In genomic region chr2:203734276-203734983, GRCh38 we compare ENCODE assay signal across 25 cellular contexts. TPM values are rescaled to one million over a fixed set of nuclear protein-coding genes. Genes with fewer than 3 reads are reported as not detected.
DNase-seq lines count a peak whose midpoint lies in the region; ATAC-seq, FAIRE-seq and TF ChIP-seq lines count a peak whose summit lies in the region.
"Had no signal": no experiment of that assay in that cellular context is flagged by ENCODE, and none has a peak within 500 bp of the region (broad histone marks: within the 10 kb centered on the region; RNA-seq: fewer than 3 reads in every experiment).

No MANE protein-coding gene starts in this region.

- H3K27me3 ChIP-seq in CD4-positive, alpha-beta memory T cell (ENCODE audit: insufficient read depth, low read length): no peaks in the 10 kb centered on the region
- H3K27me3 ChIP-seq in H1 (replicated peaks in 1 of 4; ENCODE audit: control insufficient read depth in 3 of 4, extremely low read depth in 1 of 4, insufficient read depth in 3 of 4, low read length in 3 of 4): no peaks in the 10 kb centered on the region
- no peaks in the 10 kb centered on the region for H3K27me3 ChIP-seq in neural progenitor cell
- H3K27me3 ChIP-seq: BE2C, hepatocyte, MG63, SJSA1 had no signal

- H3K79me1 ChIP-seq in H1 (ENCODE audit: low read depth, low read length): no peaks in the 10 kb centered on the region

- H3K4me2 ChIP-seq in H1 (ENCODE audit: insufficient read depth in 1 of 2, low read depth in 2 of 2, low read length in 2 of 2) (no peak overlapping the region), neural progenitor cell (no peak overlapping the region)
- H3K4me2 ChIP-seq: hepatocyte, PC-9 had no signal

- H2BK120ac ChIP-seq in H1 (replicated peaks; ENCODE audit: low read depth, low read length): no peak overlapping the region

- H2BK15ac ChIP-seq in H1 (ENCODE audit: low read length): no peak overlapping the region

- H3K4ac ChIP-seq in H1 (replicated peaks; ENCODE audit: insufficient read length, low read depth, low read length): no peak overlapping the region

- H2AFZ ChIP-seq in H1 (ENCODE audit: low read length) (no peak overlapping the region), neural progenitor cell (replicated peaks) (no peak overlapping the region)
- H2AFZ ChIP-seq: GM23248, hepatocyte, PC-9 had no signal

- no peak for DNase-seq in activated CD4-positive, CD25-positive, alpha-beta regulatory T cell treated with anti-CD3 and anti-CD28 coated beads, Interleukin-2, amount 50 U/mL, for 72 hours
- DNase-seq in CD4-positive, alpha-beta memory T cell: no peak
- no peak for DNase-seq in activated CD4-positive, alpha-beta memory T cell treated with anti-CD3 and anti-CD28 coated beads, Interleukin-2, amount 10 ng/mL, durations not matched to agents 7 days and 5 days
- DNase-seq in H1 (ENCODE audit: low read depth in 1 of 2, low spot score in 2 of 2) (no peak), GDM1 (lab: John Stamatoyannopoulos, UW) (no peak), neural progenitor cell (ENCODE audit: low spot score) (no peak)
- DNase-seq: activated effector memory CD4-positive, alpha-beta T cell treated with Interleukin-2 at 50 U/mL for 16 hours; BE2C; DMS 273 treated with DMSO at 0.1 percent for 48 hours; GM23248; MG63; naive B cell; NCI-H1694; PC-9; stimulated activated CD8-positive, alpha-beta memory T cell treated with anti-CD3 and anti-CD28 coated beads, Interleukin-4, amount 100 ng/mL, for 48 hours; T1000 had no signal

- no peaks in the 10 kb centered on the region for H4K20me1 ChIP-seq in H1 (replicated peaks in 1 of 2; ENCODE audit: control insufficient read depth in 1 of 2, insufficient read depth in 2 of 2, low read length in 2 of 2)
- H4K20me1 ChIP-seq in neural progenitor cell (ENCODE audit: low read depth): no peaks in the 10 kb centered on the region

- peaks cover 84 to 100% (median 94%) of the 10 kb centered on the region in 4 donors for H3K4me1 Mint-ChIP-seq in CD4-positive, alpha-beta memory T cell
- peaks cover 97% of the 10 kb centered on the region for H3K4me1 Mint-ChIP-seq in activated CD4-positive, alpha-beta memory T cell treated with anti-CD3 and anti-CD28 coated beads, Interleukin-2, amount 10 ng/mL, durations not matched to agents 7 days and 5 days
- no peaks in the 10 kb centered on the region for H3K4me1 Mint-ChIP-seq in neural progenitor cell
- H3K4me1 Mint-ChIP-seq: memory B cell, naive B cell had no signal

- TF ChIP-seq POLR2A in H1 (IDR thresholded peaks at IDR 0.05; ENCODE audit: control extremely low read depth in 1 of 2, low read depth in 2 of 2, low read length in 2 of 2): no peak

- no peak overlapping the region for H3K14ac ChIP-seq in H1 (ENCODE audit: insufficient read length)

- no peak overlapping the region for H4K8ac ChIP-seq in H1 (ENCODE audit: extremely low read depth, insufficient read depth, low read length)

- CTCF ChIA-PET in CD4-positive, alpha-beta memory T cell (lab: Charles Lee; ENCODE audit: partially characterized antibody): interaction anchor here (1.2 to 4.9 kb wide), 3 partner anchors 13 to 175 kb away, joined by 4 to 35 read pairs (median 6); no protein-coding TSS in a partner anchor
- CTCF ChIA-PET in activated CD4-positive, alpha-beta memory T cell treated with anti-CD3 and anti-CD28 coated beads, Interleukin-2, amount 10 ng/mL, durations not matched to agents 7 days and 5 days (lab: Charles Lee): interaction anchor here (1.4 to 6.0 kb wide), 2 partner anchors 15 to 134 kb away, joined by 3 to 45 read pairs; no protein-coding TSS in a partner anchor
- CTCF ChIA-PET in H1 (lab: Charles Lee; ENCODE audit: partially characterized antibody): interaction anchor here (1.4 kb wide), 1 partner anchor 30 kb away, joined by 4 read pairs; no protein-coding TSS in a partner anchor

- TF ChIP-seq RAD21 in H1 (IDR thresholded peaks at IDR 0.05 in 1 of 2, conservative IDR thresholded peaks at IDR 0.05 in 1 of 2; ENCODE audit: low read depth in 2 of 2, low read length in 2 of 2): no peak

- no peaks in the 10 kb centered on the region for H3K27me3 Mint-ChIP-seq in CD4-positive, alpha-beta memory T cell
- no peaks in the 10 kb centered on the region for H3K27me3 Mint-ChIP-seq in activated CD4-positive, alpha-beta memory T cell treated with anti-CD3 and anti-CD28 coated beads, Interleukin-2, amount 10 ng/mL, durations not matched to agents 7 days and 5 days
- H3K27me3 Mint-ChIP-seq in neural progenitor cell (ENCODE audit: insufficient read depth, low read depth): peaks cover 2% of the 10 kb centered on the region

- H3K56ac ChIP-seq in H1 (replicated peaks; ENCODE audit: insufficient read length, low read depth, low read length): no peak overlapping the region

- 0 out of 2 replicates have a peak overlapping the region, but pooled peaks have one; percentile 22 for H2BK12ac ChIP-seq in H1 (ENCODE audit: low read depth, low read length)

- no peaks in the 10 kb centered on the region for H3F3A ChIP-seq in neural progenitor cell (ENCODE audit: low read depth)

- H3K9me3 Mint-ChIP-seq in CD4-positive, alpha-beta memory T cell: peaks cover 0 to 2% (median 0%) of the 10 kb centered on the region in 8 donors
- no peaks in the 10 kb centered on the region for H3K9me3 Mint-ChIP-seq in activated CD4-positive, alpha-beta memory T cell treated with anti-CD3 and anti-CD28 coated beads, Interleukin-2, amount 10 ng/mL, durations not matched to agents 7 days and 5 days
- H3K9me3 Mint-ChIP-seq in neural progenitor cell: no peaks in the 10 kb centered on the region
- H3K9me3 Mint-ChIP-seq: memory B cell, naive B cell had no signal

- WGBS in H1 (ENCODE audit: extremely low coverage in 1 of 2, insufficient coverage in 1 of 2, insufficient read length in 1 of 2, insufficient replicate concordance in 2 of 2, low coverage in 1 of 2, low lambda C conversion rate in 2 of 2, missing lambda C conversion rate in 1 of 2), 2 experiments: 98% methylated on average over 12 of the region's 12 CpGs; no CpG with 5 or more reads in 1 of the 2 experiments

- peaks cover 62% of the 10 kb centered on the region for H3K36me3 ChIP-seq in CD4-positive, alpha-beta memory T cell (ENCODE audit: insufficient read depth, low read length)
- H3K36me3 ChIP-seq in H1 (ENCODE audit: control insufficient read depth in 2 of 4, insufficient read depth in 4 of 4, low read length in 3 of 4) (no peaks in the 10 kb centered on the region), neural progenitor cell (no peaks in the 10 kb centered on the region)
- H3K36me3 ChIP-seq: BE2C, MG63, SJSA1 had no signal

- H4K91ac ChIP-seq in H1 (replicated peaks; ENCODE audit: insufficient read length, low read length): peak overlapping the region; percentile 48

- no peak overlapping the region; the same call in 1 of the 2 replicates for H2BK5ac ChIP-seq in H1 (ENCODE audit: low read depth, low read length)

- peak overlapping the region in 4 of 8 donors; percentile 1 to 64 (median 37) for H3K4me3 Mint-ChIP-seq in CD4-positive, alpha-beta memory T cell
- H3K4me3 Mint-ChIP-seq in activated CD4-positive, alpha-beta memory T cell treated with anti-CD3 and anti-CD28 coated beads, Interleukin-2, amount 10 ng/mL, durations not matched to agents 7 days and 5 days: no peak overlapping the region
- no peak overlapping the region for H3K4me3 Mint-ChIP-seq in neural progenitor cell
- H3K4me3 Mint-ChIP-seq: memory B cell, naive B cell had no signal

- H3K23me2 ChIP-seq in H1 (ENCODE audit: low read depth, low read length): no peaks in the 10 kb centered on the region

- FAIRE-seq in H1 (lab: Jason Lieb, UNC): peak; percentile 24
- FAIRE-seq: colon had no signal

- no peak overlapping the region for H3K23ac ChIP-seq in H1 (ENCODE audit: insufficient read length)

- POLR2A ChIA-PET in CD4-positive, alpha-beta memory T cell (lab: Charles Lee; ENCODE audit: partially characterized antibody): interaction anchor here (5.9 to 10.0 kb wide), 3 partner anchors 7 to 25 kb away, joined by 89 to 189 read pairs (median 185); partner anchors contain the start of gene CD28
- POLR2A ChIA-PET in activated CD4-positive, alpha-beta memory T cell treated with anti-CD3 and anti-CD28 coated beads, Interleukin-2, amount 10 ng/mL, durations not matched to agents 7 days and 5 days (lab: Charles Lee): interaction anchor here (1.9 to 10.7 kb wide), 5 partner anchors 10 to 136 kb away, joined by 6 to 516 read pairs (median 34); partner anchors contain the start of genes CD28 and CTLA4
- POLR2A ChIA-PET in H1 (lab: Charles Lee; ENCODE audit: partially characterized antibody): no interaction called here

- TF ChIP-seq CTCF in H1 (IDR thresholded peaks at IDR 0.05; ENCODE audit: control extremely low read depth in 1 of 3, insufficient read depth in 1 of 3, low read depth in 1 of 3, low read length in 3 of 3): no peak
- TF ChIP-seq CTCF in neural progenitor cell (IDR thresholded peaks at IDR 0.05): no peak

- H3K9me3 ChIP-seq in CD4-positive, alpha-beta memory T cell (ENCODE audit: control insufficient read depth in 1 of 2, low read length in 2 of 2): no peaks in the 10 kb centered on the region
- H3K9me3 ChIP-seq in H1 (ENCODE audit: insufficient read depth in 2 of 2, low read depth in 1 of 2, low read length in 1 of 2) (peaks cover 0 to 3% of the 10 kb centered on the region in 2 experiments; a peak in 1 of 4 replicates), neural progenitor cell (ENCODE audit: low read depth) (no peaks in the 10 kb centered on the region)
- H3K9me3 ChIP-seq: BE2C, MG63, SJSA1 had no signal

- H2BK20ac ChIP-seq in H1 (ENCODE audit: low read length): no peak overlapping the region

- peaks cover 100% of the 10 kb centered on the region for H3K4me1 ChIP-seq in CD4-positive, alpha-beta memory T cell (ENCODE audit: insufficient read depth, low read length)
- H3K4me1 ChIP-seq in H1 (replicated peaks in 1 of 4; ENCODE audit: control insufficient read depth in 3 of 4, insufficient read depth in 4 of 4, low read length in 3 of 4) (peaks cover 0 to 3% (median 0%) of the 10 kb centered on the region in 4 experiments; a peak in 3 of 7 replicates), neural progenitor cell (no peaks in the 10 kb centered on the region)
- H3K4me1 ChIP-seq: BE2C, SJSA1 had no signal

- intact Hi-C loops in CD4-positive, alpha-beta memory T cell (cut with micrococcal nuclease): no loop called here

- H3K27ac Mint-ChIP-seq in CD4-positive, alpha-beta memory T cell: peak overlapping the region; percentile 81 to 94 (median 90)
- H3K27ac Mint-ChIP-seq in activated CD4-positive, alpha-beta memory T cell treated with anti-CD3 and anti-CD28 coated beads, Interleukin-2, amount 10 ng/mL, durations not matched to agents 7 days and 5 days: peak overlapping the region; percentile 94
- H3K27ac Mint-ChIP-seq in neural progenitor cell: no peak overlapping the region
- H3K27ac Mint-ChIP-seq: memory B cell, naive B cell had no signal

- H3K9ac ChIP-seq in H1 (replicated peaks in 1 of 4; ENCODE audit: extremely low read depth in 1 of 4, low read depth in 3 of 4, low read length in 3 of 4) (no peak overlapping the region), neural progenitor cell (no peak overlapping the region)
- H3K9ac ChIP-seq: GM23248 had no signal

- H3K79me2 ChIP-seq in H1 (ENCODE audit: control insufficient read depth in 1 of 2, insufficient read depth in 2 of 2, low read length in 2 of 2): no peaks in the 10 kb centered on the region
- H3K79me2 ChIP-seq in neural progenitor cell (ENCODE audit: low read depth): no peaks in the 10 kb centered on the region
- H3K79me2 ChIP-seq: hepatocyte had no signal

- H3K18ac ChIP-seq in H1 (ENCODE audit: extremely low read depth, low read length): no peak overlapping the region

- no peak for TF ChIP-seq EP300 in H1 (IDR thresholded peaks at IDR 0.05; ENCODE audit: borderline replicate concordance in 1 of 2, low read depth in 2 of 2, low read length in 2 of 2)

- H3K27ac ChIP-seq in CD4-positive, alpha-beta memory T cell (ENCODE audit: low read depth, low read length): peak overlapping the region; percentile 14
- H3K27ac ChIP-seq in H1 (ENCODE audit: low read depth, low read length) (no peak overlapping the region), neural progenitor cell (no peak overlapping the region)
- H3K27ac ChIP-seq: GM23248, hepatocyte, PC-9, SJSA1 had no signal

- no peak overlapping the region for H4K5ac ChIP-seq in H1 (ENCODE audit: insufficient read length, low read depth, low read length)

- H3K4me3 ChIP-seq in CD4-positive, alpha-beta memory T cell (ENCODE audit: low read length in 2 of 2): no peak overlapping the region
- H3K4me3 ChIP-seq in H1 (ENCODE audit: extremely low read depth in 1 of 4, insufficient read depth in 2 of 4, low read depth in 3 of 4, low read length in 4 of 4): no peak overlapping the region
- no peak overlapping the region for H3K4me3 ChIP-seq in neural progenitor cell
- H3K4me3 ChIP-seq: GM23248, hepatocyte, MG63, PC-9, SJSA1, skin epidermis had no signal

- H3K36me3 Mint-ChIP-seq in CD4-positive, alpha-beta memory T cell: peaks cover 82 to 96% of the 10 kb centered on the region in 2 donors
- peaks cover 92% of the 10 kb centered on the region for H3K36me3 Mint-ChIP-seq in activated CD4-positive, alpha-beta memory T cell treated with anti-CD3 and anti-CD28 coated beads, Interleukin-2, amount 10 ng/mL, durations not matched to agents 7 days and 5 days (ENCODE audit: low read depth)
- no peaks in the 10 kb centered on the region for H3K36me3 Mint-ChIP-seq in neural progenitor cell
- H3K36me3 Mint-ChIP-seq: memory B cell, naive B cell had no signal

- ATAC-seq in activated CD4-positive, CD25-positive, alpha-beta regulatory T cell treated with anti-CD3 and anti-CD28 coated beads, Interleukin-2, amount 50 U/mL, for 24 hours: peak; percentile 51 to 54
- no peak for ATAC-seq in GM21737 (IDR thresholded peaks at IDR 0.05; ENCODE audit: unreplicated experiment)

- H2AK5ac ChIP-seq in H1 (ENCODE audit: low read depth, low read length): no peak overlapping the region

RNA-seq across cellular contexts. Expression of gene CD28, which starts 28.0 kb away (rescaled TPM):
- 100 to 1,000 TPM; 203 to 222 TPM for total RNA-seq in CD4-positive, alpha-beta memory T cell
- 100 to 1,000 TPM in 1 of 2 donors, 10 to 100 TPM in 1; 80.0 to 132 TPM for polyA plus RNA-seq in CD4-positive, alpha-beta memory T cell
- 100 to 1,000 TPM; 194 to 205 TPM for total RNA-seq in activated CD4-positive, alpha-beta memory T cell treated with anti-CD3 and anti-CD28 coated beads, Interleukin-2, amount 10 ng/mL, durations not matched to agents 7 days and 5 days
- not detected in 2 replicates for total RNA-seq in H1 (2021; fragmentation: NEBNext Ultra II Directional; extraction: Animal tissue kit (Norgen Biotek cat#: 25700))
- polyA plus RNA-seq in H1 (2011; rRNA removed): not detected in 2 replicates
- polyA plus RNA-seq in H1 (2011; cell fraction: cytosol; rRNA removed): not detected
- not detected for polyA plus RNA-seq in H1 (2011; cell fraction: nucleus; rRNA removed)
- polyA plus RNA-seq in H1 (2012, experiment 1 of 2): not detected in 4 replicates
- polyA plus RNA-seq in H1 (2012, experiment 2 of 2): not detected
- 0.06 TPM for polyA plus RNA-seq in H1 (2013, experiment 1 of 2)
- not detected for polyA plus RNA-seq in H1 (2013, experiment 2 of 2)
- polyA minus RNA-seq in H1 (2011; rRNA and poly(A)+ RNA removed): not detected in 2 replicates
- not detected for polyA minus RNA-seq in H1 (2011; cell fraction: cytosol; rRNA and poly(A)+ RNA removed)
- not detected for polyA minus RNA-seq in H1 (2011; cell fraction: nucleus; rRNA and poly(A)+ RNA removed)
- not detected in 2 replicates for total RNA-seq in neural progenitor cell (ENCODE audit: low replicate concordance)
- total RNA-seq: A172, hepatocyte, kidney epithelial cell, PC-9, SJSA1 had no signal
- polyA plus RNA-seq: hepatocyte had no signal

Comparison
In these comparisons a context has a peak if more than half of its experiments do, and no peak if none do; other contexts are left out.
1. RNA of gene CD28, which starts 28.0 kb away (total RNA-seq): 203 to 222 TPM in CD4-positive, alpha-beta memory T cell and 194 to 205 TPM in activated CD4-positive, alpha-beta memory T cell treated with anti-CD3 and anti-CD28 coated beads, Interleukin-2, amount 10 ng/mL, durations not matched to agents 7 days and 5 days; not detected in H1 and not detected in neural progenitor cell; every median in the first group is over 100 times any median in the second.